In genomic region chr11:69912161-69912910, GRCh38 we compare ENCODE assay signal across 23 cellular contexts.
DNase-seq lines count a peak whose midpoint lies in the region; ATAC-seq and TF ChIP-seq lines count a peak whose summit lies in the region.
"Had no signal": no experiment of that assay in that cellular context is flagged by ENCODE, and none has a peak within 500 bp of the region (broad histone marks: within the 10 kb centered on the region; RNA-seq: fewer than 3 reads in every experiment).

No MANE protein-coding gene starts in this region.

- no TSS peak for BruUV-seq in HCT116 (replicated peaks; lab: Mats Ljungman, UMichigan)

- H3K36me3 Mint-ChIP-seq in activated naive CD4-positive, alpha-beta T cell treated with anti-CD3 and anti-CD28 coated beads, Interleukin-2, amount 10 ng/mL, durations not matched to agents 7 days and 5 days: no peaks in the 10 kb centered on the region

- POLR2A ChIA-PET in HCT116 (lab: Charles Lee): interaction anchor here (0.8 kb wide), 1 partner anchor 200 kb away, joined by 3 read pairs; no protein-coding TSS in a partner anchor

- H3K27me3 Mint-ChIP-seq in activated naive CD4-positive, alpha-beta T cell treated with anti-CD3 and anti-CD28 coated beads, Interleukin-2, amount 10 ng/mL, durations not matched to agents 7 days and 5 days: peaks cover 30% of the 10 kb centered on the region

- H3K27me3 ChIP-seq in HCT116 (ENCODE audit: insufficient read depth, low read length) (no peaks in the 10 kb centered on the region), psoas muscle (ENCODE audit: insufficient read depth in 3 of 3, low read length in 2 of 3) (peaks cover 0 to 26% (median 3%) of the 10 kb centered on the region in 3 donors)
- H3K27me3 ChIP-seq: vagina had no signal

- peak; percentile 12; the same call in 1 of the 2 replicates for ATAC-seq in HCT116
- ATAC-seq in psoas muscle: no peak
- ATAC-seq in GM21786 (IDR thresholded peaks at IDR 0.05; ENCODE audit: unreplicated experiment): no peak
- no peak for ATAC-seq in HG02610 (IDR thresholded peaks at IDR 0.05; ENCODE audit: unreplicated experiment)

- H3K9me3 ChIP-seq in HCT116 (ENCODE audit: control insufficient read depth in 1 of 2, insufficient read depth in 1 of 2, low read depth in 1 of 2, low read length in 2 of 2): no peaks in the 10 kb centered on the region
- no peaks in the 10 kb centered on the region for H3K9me3 ChIP-seq in psoas muscle
- H3K9me3 ChIP-seq: vagina had no signal

- no peak overlapping the region for H3K4me3 Mint-ChIP-seq in activated naive CD4-positive, alpha-beta T cell treated with anti-CD3 and anti-CD28 coated beads, Interleukin-2, amount 10 ng/mL, durations not matched to agents 7 days and 5 days
- H3K4me3 Mint-ChIP-seq: activated B cell treated with CpG ODN at 0.5 μM for 24 hours; T-helper 2 cell treated with Interferon-gamma antibody and Interleukin-4, amounts not matched to agents 5 μg/mL and 100 μg/mL, for 36 hours had no signal

- no peak for TF ChIP-seq RAD21 in HCT116 (IDR thresholded peaks at IDR 0.05; ENCODE audit: low read depth)

- no peak overlapping the region for H3K9ac ChIP-seq in HCT116 (ENCODE audit: low read length)
- H3K9ac ChIP-seq: GM23248 had no signal

- CTCF ChIA-PET in activated naive CD4-positive, alpha-beta T cell treated with anti-CD3 and anti-CD28 coated beads, Interleukin-2, amount 10 ng/mL, durations not matched to agents 7 days and 5 days (lab: Charles Lee): interaction anchor here (0.5 to 1.6 kb wide), 5 partner anchors 8 to 284 kb away, joined by 3 to 6 read pairs (median 4); no protein-coding TSS in a partner anchor
- CTCF ChIA-PET in HCT116 (lab: Charles Lee): interaction anchor here (0.7 to 2.8 kb wide), 8 partner anchors 11 to 291 kb away, joined by 3 to 13 read pairs (median 4); partner anchors contain the start of gene FADD

- TF ChIP-seq CTCF in HCT116 (IDR thresholded peaks at IDR 0.05 in 2 of 3, conservative IDR thresholded peaks at IDR 0.05 in 1 of 3; ENCODE audit: borderline replicate concordance in 1 of 3, insufficient read depth in 1 of 3, low read depth in 2 of 3, low read length in 2 of 3) (no peak), psoas muscle (IDR thresholded peaks at IDR 0.05) (no peak)

- RAD21 ChIA-PET in HCT116 (lab: Charles Lee; ENCODE audit: low non-redundant PET in 1 of 2, low total read pairs in 2 of 2, uncharacterized antibody in 2 of 2, unreplicated experiment in 2 of 2): interaction anchor here (0.6 kb wide), 2 partner anchors 192 to 208 kb away, joined by 3 read pairs; no protein-coding TSS in a partner anchor

- H3K36me3 ChIP-seq in HCT116 (ENCODE audit: control insufficient read depth in 1 of 2, insufficient read depth in 2 of 2, low read length in 2 of 2): no peaks in the 10 kb centered on the region
- H3K36me3 ChIP-seq in psoas muscle (ENCODE audit: insufficient read depth in 1 of 2, low read depth in 1 of 2): no peaks in the 10 kb centered on the region
- H3K36me3 ChIP-seq: vagina had no signal

- intact Hi-C loops in HCT116 (cut with micrococcal nuclease) (no loop called here), psoas muscle (cut with DNase I) (no loop called here)

- no peaks in the 10 kb centered on the region for H3K9me2 ChIP-seq in HCT116 (ENCODE audit: insufficient read depth)

- H3K4me3 ChIP-seq in HCT116 (replicated peaks in 1 of 2; ENCODE audit: low read depth in 1 of 2, low read length in 2 of 2) (no peak overlapping the region), psoas muscle (no peak overlapping the region)
- H3K4me3 ChIP-seq: GM23248, lung, SK-N-MC, smooth muscle cell, vagina had no signal

- H3K27ac ChIP-seq in HCT116 (ENCODE audit: low read depth, low read length) (no peak overlapping the region), psoas muscle (no peak overlapping the region)
- H3K27ac ChIP-seq: GM23248, SK-N-MC, vagina had no signal

- no peak overlapping the region for H3K27ac Mint-ChIP-seq in activated naive CD4-positive, alpha-beta T cell treated with anti-CD3 and anti-CD28 coated beads, Interleukin-2, amount 10 ng/mL, durations not matched to agents 7 days and 5 days
- H3K27ac Mint-ChIP-seq: activated B cell treated with CpG ODN at 0.5 μM for 24 hours; progenitor cell of endocrine pancreas; T-helper 2 cell treated with Interferon-gamma antibody and Interleukin-4, amounts not matched to agents 5 μg/mL and 100 μg/mL, for 36 hours had no signal

- peak; percentile 5 for DNase-seq in activated naive CD4-positive, alpha-beta T cell treated with anti-CD3 and anti-CD28 coated beads, Interleukin-2, amount 10 ng/mL, durations not matched to agents 7 days and 5 days
- DNase-seq in activated naive CD4-positive, alpha-beta T cell (lab: John Stamatoyannopoulos, UW): no peak
- DNase-seq in HCT116 (ENCODE audit: low read depth, low spot score) (no peak), islet precursor cell (peak; percentile 51), psoas muscle (peak; percentile 11 to 42), midbrain (lab: John Stamatoyannopoulos, UW) (no peak)
- DNase-seq: activated B cell treated with CpG ODN at 0.5 μM for 24 hours; activated CD8-positive, alpha-beta memory T cell treated with anti-CD3 and anti-CD28 coated beads for 24 hours; C1 segment of cervical spinal cord; cerebellar nuclear complex; effector memory CD4-positive, alpha-beta T cell; NCI-H1436; NCI-H2171; stimulated activated CD4-positive, alpha-beta T cell treated with anti-CD3 and anti-CD28 coated beads, Interleukin-4, amount 100 ng/mL, for 4 hours had no signal

- no peak overlapping the region for H3K4me2 ChIP-seq in HCT116 (ENCODE audit: low read length)
- H3K4me2 ChIP-seq: smooth muscle cell had no signal

- H3K9me3 Mint-ChIP-seq in activated naive CD4-positive, alpha-beta T cell treated with anti-CD3 and anti-CD28 coated beads, Interleukin-2, amount 10 ng/mL, durations not matched to agents 7 days and 5 days: no peaks in the 10 kb centered on the region
- H3K9me3 Mint-ChIP-seq: T-helper 2 cell treated with Interferon-gamma antibody and Interleukin-4, amounts not matched to agents 5 μg/mL and 100 μg/mL, for 36 hours had no signal

- TF ChIP-seq POLR2A in HCT116 (IDR thresholded peaks at IDR 0.05; ENCODE audit: borderline replicate concordance, extremely low read depth, insufficient read depth, insufficient read length): no peak

- WGBS in psoas muscle, 3 donors: 63 to 73% (median 67%) methylated on average over 22 of the region's 22 CpGs

- H4K20me1 ChIP-seq in HCT116 (ENCODE audit: insufficient read depth): no peaks in the 10 kb centered on the region

- no peaks in the 10 kb centered on the region for H3K79me2 ChIP-seq in HCT116 (ENCODE audit: insufficient read depth, low read length)

- H3K4me1 ChIP-seq in HCT116 (ENCODE audit: control insufficient read depth in 1 of 2, insufficient read depth in 2 of 2, low read length in 2 of 2) (peaks cover 30 to 60% of the 10 kb centered on the region in 2 experiments), psoas muscle (peaks cover 3% of the 10 kb centered on the region)

- H2AFZ ChIP-seq in HCT116 (ENCODE audit: low read depth, low read length, poor library complexity, severe bottlenecking): no peak overlapping the region
- H2AFZ ChIP-seq: GM23248 had no signal

- no peaks in the 10 kb centered on the region for H3K4me1 Mint-ChIP-seq in activated naive CD4-positive, alpha-beta T cell treated with anti-CD3 and anti-CD28 coated beads, Interleukin-2, amount 10 ng/mL, durations not matched to agents 7 days and 5 days
- H3K4me1 Mint-ChIP-seq: activated B cell treated with CpG ODN at 0.5 μM for 24 hours had no signal

TF ChIP-seq in HCT116, 20 proteins besides CTCF, POLR2A, EP300 and RAD21 (continues in another document):
- TF ChIP-seq ELF1 (IDR thresholded peaks at IDR 0.05; ENCODE audit: borderline replicate concordance, low read depth) (no peak), EGR1 (IDR thresholded peaks at IDR 0.05; ENCODE audit: low read depth) (no peak), ZBTB33 (IDR thresholded peaks at IDR 0.05; ENCODE audit: extremely low read depth, insufficient replicate concordance, low read length) (no peak), CBX3 (IDR thresholded peaks at IDR 0.05; ENCODE audit: low read depth) (no peak), MAX (IDR thresholded peaks at IDR 0.05) (no peak), JUND (IDR thresholded peaks at IDR 0.05) (no peak), ATF3 (IDR thresholded peaks at IDR 0.05) (no peak), TCF7L2 (IDR thresholded peaks at IDR 0.05; ENCODE audit: borderline replicate concordance, extremely low read depth, insufficient read depth, insufficient read length) (no peak), ZNF274 (IDR thresholded peaks at IDR 0.05; ENCODE audit: low read depth, low read length) (no peak)

Comparison
In these comparisons a context has a peak if more than half of its experiments do, and no peak if none do; other contexts are left out.
1. DNase-seq: peak in activated naive CD4-positive, alpha-beta T cell treated with anti-CD3 and anti-CD28 coated beads, Interleukin-2, amount 10 ng/mL, durations not matched to agents 7 days and 5 days (single experiment), islet precursor cell (single experiment) and psoas muscle (2 of 2); none in activated naive CD4-positive, alpha-beta T cell (0 of 4), HCT116 (single experiment) and midbrain (single experiment).